Comparison of ENCODE assay signal across 26 cellular contexts in the genomic region with DNA sequence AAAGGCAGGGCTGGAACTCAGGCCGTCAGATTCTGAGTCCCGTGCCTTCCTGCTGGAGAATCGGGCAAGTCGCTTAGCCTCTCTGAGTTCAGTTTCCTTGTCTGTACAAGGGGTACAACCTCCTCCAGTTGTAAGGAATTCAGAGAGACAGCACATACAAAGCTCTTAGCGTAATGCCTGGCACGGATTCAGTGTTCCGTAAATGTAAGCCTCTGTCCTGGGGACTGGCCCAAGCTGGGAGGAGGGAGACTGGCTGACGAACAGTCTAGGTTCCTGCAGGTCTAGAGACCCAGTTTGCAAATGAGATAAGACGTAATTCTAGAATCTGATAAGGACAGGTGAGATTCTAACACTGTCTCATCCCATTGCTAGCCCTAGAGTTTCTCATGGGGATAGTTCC. TPM values are rescaled to one million over a fixed set of nuclear protein-coding genes. Genes with fewer than 3 reads are reported as not detected.
DNase-seq lines count a peak whose midpoint lies in the region; ATAC-seq and TF ChIP-seq lines count a peak whose summit lies in the region.
"Had no signal": no experiment of that assay in that cellular context is flagged by ENCODE, and none has a peak within 500 bp of the region (broad histone marks: within the 10 kb centered on the region; RNA-seq: fewer than 3 reads in every experiment).

No MANE protein-coding gene starts in this region.

- H3K9me3 ChIP-seq in HUES48 (ENCODE audit: control insufficient read depth, insufficient read depth, low read length) (no peaks in the 10 kb centered on the region), neural progenitor cell (ENCODE audit: low read depth) (no peaks in the 10 kb centered on the region), prostate gland (no peaks in the 10 kb centered on the region)
- H3K9me3 ChIP-seq in CD4-positive, alpha-beta T cell (ENCODE audit: control insufficient read depth, low read length), result no peaks in the 10 kb centered on the region
- H3K9me3 ChIP-seq: A549, BE2C, HAP-1, SJSA1 had no signal

- no peak overlapping the region for H3K9ac ChIP-seq in HUES48 (ENCODE audit: low read depth, low read length)
- no peak overlapping the region for H3K9ac ChIP-seq in neural progenitor cell
- H3K9ac ChIP-seq: GM23248 had no signal

- intact Hi-C loops in prostate gland (cut with DNase I), result no loop called here
- intact Hi-C loops in CD4-positive, alpha-beta T cell (cut with DNase I, micrococcal nuclease), result no loop called here

- 80% methylated on average over 9 of the region's 9 CpGs for WGBS in prostate gland

- H3K4me1 ChIP-seq in HUES48 (ENCODE audit: control insufficient read depth, insufficient read depth, low read length) (no peaks in the 10 kb centered on the region), neural progenitor cell (no peaks in the 10 kb centered on the region), prostate gland (replicated peaks) (no peaks in the 10 kb centered on the region)
- H3K4me1 ChIP-seq: A549, BE2C, HAP-1, SJSA1 had no signal

- peaks cover 97% of the 10 kb centered on the region for H3K36me3 ChIP-seq in HUES48 (ENCODE audit: control insufficient read depth, insufficient read depth, low read length)
- peaks cover 7% of the 10 kb centered on the region for H3K36me3 ChIP-seq in neural progenitor cell
- peaks cover 4 to 41% of the 10 kb centered on the region in 2 donors for H3K36me3 ChIP-seq in prostate gland

- H3K36me3 Mint-ChIP-seq in neural progenitor cell, result peaks cover 31% of the 10 kb centered on the region
- H3K36me3 Mint-ChIP-seq in CD4-positive, alpha-beta T cell (ENCODE audit: low read depth), result peaks cover 92% of the 10 kb centered on the region

- peak overlapping the region; percentile 47 for H3K27ac Mint-ChIP-seq in neural progenitor cell
- no peak overlapping the region for H3K27ac Mint-ChIP-seq in CD4-positive, alpha-beta T cell
- H3K27ac Mint-ChIP-seq: CD8-positive, alpha-beta T cell had no signal

- no peak overlapping the region for H3K4me2 ChIP-seq in neural progenitor cell
- H3K4me2 ChIP-seq: A549 had no signal

- H3K9me3 Mint-ChIP-seq in neural progenitor cell, result no peaks in the 10 kb centered on the region
- H3K9me3 Mint-ChIP-seq in CD4-positive, alpha-beta T cell, result no peaks in the 10 kb centered on the region
- H3K9me3 Mint-ChIP-seq: CD8-positive, alpha-beta T cell had no signal

- no peak for TF ChIP-seq POLR2A in prostate gland (IDR thresholded peaks at IDR 0.05)

- peaks cover 7% of the 10 kb centered on the region for H3F3A ChIP-seq in neural progenitor cell (ENCODE audit: low read depth)

- H3K27me3 ChIP-seq in HUES48 (ENCODE audit: control insufficient read depth, insufficient read depth, low read length) (no peaks in the 10 kb centered on the region), neural progenitor cell (no peaks in the 10 kb centered on the region), prostate gland (replicated peaks; ENCODE audit: insufficient read depth) (no peaks in the 10 kb centered on the region)
- H3K27me3 ChIP-seq in CD4-positive, alpha-beta T cell (ENCODE audit: control insufficient read depth, insufficient read depth, low read length), result no peaks in the 10 kb centered on the region
- H3K27me3 ChIP-seq: BE2C, SJSA1 had no signal

- CTCF ChIA-PET in CD4-positive, alpha-beta T cell (lab: Charles Lee), result no interaction called here

- peaks cover 65% of the 10 kb centered on the region for H4K20me1 ChIP-seq in neural progenitor cell (ENCODE audit: low read depth)

- TF ChIP-seq CTCF in neural progenitor cell (IDR thresholded peaks at IDR 0.05), result no peak
- TF ChIP-seq CTCF in prostate gland (IDR thresholded peaks at IDR 0.05), result no peak
- no peak for TF ChIP-seq CTCF in CD4-positive, alpha-beta T cell (IDR thresholded peaks at IDR 0.05)

- H3K4me3 ChIP-seq in HUES48 (ENCODE audit: low read depth, low read length), result no peak overlapping the region
- no peak overlapping the region for H3K4me3 ChIP-seq in neural progenitor cell
- H3K4me3 ChIP-seq in prostate gland, result no peak overlapping the region
- H3K4me3 ChIP-seq: A549, GM23248, HAP-1, SJSA1 had no signal

- H3K4me3 Mint-ChIP-seq in neural progenitor cell, result no peak overlapping the region
- no peak overlapping the region for H3K4me3 Mint-ChIP-seq in CD4-positive, alpha-beta T cell
- H3K4me3 Mint-ChIP-seq: CD8-positive, alpha-beta T cell had no signal

- H3K27me3 Mint-ChIP-seq in neural progenitor cell (ENCODE audit: insufficient read depth, low read depth), result no peaks in the 10 kb centered on the region
- no peaks in the 10 kb centered on the region for H3K27me3 Mint-ChIP-seq in CD4-positive, alpha-beta T cell

- no peak overlapping the region for H2AFZ ChIP-seq in neural progenitor cell (replicated peaks)
- H2AFZ ChIP-seq: GM23248 had no signal

- peak overlapping the region; percentile 33 for H3K27ac ChIP-seq in HUES48 (ENCODE audit: low read depth, low read length)
- no peak overlapping the region for H3K27ac ChIP-seq in neural progenitor cell
- H3K27ac ChIP-seq in prostate gland, result no peak overlapping the region
- H3K27ac ChIP-seq in CD4-positive, alpha-beta T cell (ENCODE audit: low read depth, low read length), result no peak overlapping the region
- H3K27ac ChIP-seq: A549, GM23248, SJSA1 had no signal

- POLR2A ChIA-PET in CD4-positive, alpha-beta T cell (lab: Charles Lee), result no interaction called here

- peaks cover 20% of the 10 kb centered on the region for H3K4me1 Mint-ChIP-seq in neural progenitor cell
- H3K4me1 Mint-ChIP-seq in CD4-positive, alpha-beta T cell (ENCODE audit: low read depth), result peaks cover 13% of the 10 kb centered on the region

- ATAC-seq in CD4-positive, alpha-beta T cell (ENCODE audit: poor library complexity), result no peak
- ATAC-seq in GM21529 (IDR thresholded peaks at IDR 0.05; ENCODE audit: unreplicated experiment), result no peak
- ATAC-seq: A549; CD8-positive, alpha-beta T cell; Right ventricle myocardium inferior had no signal

- peaks cover 6% of the 10 kb centered on the region for H3K79me2 ChIP-seq in neural progenitor cell (ENCODE audit: low read depth)

- peak; percentile 17 for DNase-seq in iris pigment epithelial cell (ENCODE audit: low read depth)
- DNase-seq in neural progenitor cell (ENCODE audit: low spot score), result no peak
- peak; percentile 21 for DNase-seq in superior temporal gyrus (ENCODE audit: extremely low spot score)
- DNase-seq in prostate gland (ENCODE audit: low spot score), result no peak
- DNase-seq in CD4-positive, alpha-beta T cell, result no peak
- DNase-seq in NCI-H128 (lab: John Stamatoyannopoulos, UW; ENCODE audit: unreplicated experiment), result no peak
- DNase-seq: BE2C; CD8-positive, alpha-beta T cell; GM23248; IMR-90; MV-4-11; NCI-H1105 treated with DMSO at 0.1 percent for 48 hours; NCI-H1694; NCI-H2081; NCI-H2171; NCI-H345; NCI-H526 had no signal

RNA-seq across cellular contexts. Expression of a gene that starts 9.9 kb away (rescaled TPM):
- total RNA-seq in neural progenitor cell (ENCODE audit: low replicate concordance) (41.1 and 54.8 TPM in 2 replicates), prostate gland (10 to 100 TPM; 16.3 to 56.6 TPM)
- 10 to 100 TPM; 23.2 to 26.5 TPM for total RNA-seq in CD4-positive, alpha-beta T cell

RNA-seq across cellular contexts. Expression of a gene that starts 41.1 kb away (rescaled TPM):
- total RNA-seq in neural progenitor cell (ENCODE audit: low replicate concordance) (1.3 TPM in 1 of 2 replicates, not detected in the other), prostate gland (not detected)
- total RNA-seq in CD4-positive, alpha-beta T cell, result not detected
- total RNA-seq: CD8-positive, alpha-beta T cell; G401; GM23248; HT-29; IMR-90; M059J; Right ventricle myocardium inferior; SJSA1 had no signal

RNA-seq across cellular contexts. Expression of a gene that starts 43.0 kb away (rescaled TPM):
- total RNA-seq in neural progenitor cell (ENCODE audit: low replicate concordance), result 7.3 and 7.9 TPM in 2 replicates
- 10 to 100 TPM; 67.4 to 74.7 TPM for total RNA-seq in prostate gland
- total RNA-seq in CD4-positive, alpha-beta T cell, result 1 to 10 TPM; 4.1 to 4.4 TPM

Comparison
In these comparisons a context has a peak if more than half of its experiments do, and no peak if none do; other contexts are left out.
1. DNase-seq: peak in iris pigment epithelial cell (single experiment) and superior temporal gyrus (single experiment); none in neural progenitor cell (single experiment), prostate gland (single experiment), CD4-positive, alpha-beta T cell (0 of 10) and NCI-H128 (single experiment).